9 cellular contexts compared by ENCODE assay signal in the genomic region with DNA sequence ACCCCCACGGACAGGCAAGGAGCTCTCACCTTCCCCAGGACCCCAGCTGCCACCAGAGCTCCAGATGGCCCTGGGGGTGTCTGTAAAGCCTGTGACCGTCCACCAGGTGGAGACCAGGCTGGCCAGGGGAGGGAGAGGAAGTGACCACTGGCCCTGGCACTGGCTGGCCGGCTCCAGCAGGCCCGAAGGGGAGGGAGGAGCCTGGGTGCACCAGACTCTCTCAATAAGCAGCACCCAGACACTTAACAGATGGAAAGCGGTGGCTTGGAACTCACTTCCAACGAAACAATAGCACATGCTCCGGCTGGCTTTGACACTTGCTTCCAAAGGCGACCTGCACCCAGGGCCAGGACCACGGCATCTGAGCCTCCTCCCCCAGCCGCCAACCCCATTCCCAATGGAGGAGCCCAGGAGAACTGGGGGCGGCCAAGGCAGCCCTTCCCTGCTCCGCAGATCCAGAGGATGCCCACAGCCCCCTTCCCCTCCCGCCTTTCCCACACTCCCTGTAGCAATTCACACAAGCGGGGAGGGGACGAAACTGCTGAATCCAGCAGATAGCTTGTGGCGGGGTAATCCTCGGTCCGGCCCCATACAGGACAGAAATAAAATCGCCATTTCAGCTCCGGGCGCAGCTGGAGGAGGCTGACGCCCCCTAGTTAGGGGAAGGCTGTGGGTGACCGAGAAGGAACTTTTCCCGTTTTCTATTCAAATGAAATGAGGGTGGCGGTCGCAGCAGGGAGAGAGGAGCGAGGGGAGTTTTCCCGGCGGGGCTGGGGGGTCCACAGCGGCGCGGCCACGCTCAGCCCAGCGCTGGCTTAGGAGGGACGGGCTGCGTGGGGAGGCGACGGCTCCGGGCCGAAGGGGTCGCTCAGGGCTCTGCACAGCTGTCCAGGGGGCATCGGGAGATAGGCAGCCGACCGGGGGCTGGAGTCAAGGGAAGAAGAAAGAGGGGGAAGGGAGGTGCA. TPM values are rescaled to one million over a fixed set of nuclear protein-coding genes. Genes with fewer than 3 reads are reported as not detected.
A peak's percentile ranks its signal among the peaks of the same experiment; 100 is the strongest.
DNase-seq lines count a peak whose midpoint lies in the region; ATAC-seq and TF ChIP-seq lines count a peak whose summit lies in the region.
"Had no signal": no experiment of that assay in that cellular context is flagged by ENCODE, and none has a peak within 500 bp of the region (broad histone marks: within the 10 kb centered on the region; RNA-seq: fewer than 3 reads in every experiment).

No MANE protein-coding gene starts in this region.

- H3K4me3 ChIP-seq in GM23338 (peak overlapping the region; percentile 89), fibroblast of lung (replicated peaks in 1 of 4; ENCODE audit: control extremely low read depth in 1 of 4, insufficient read depth in 1 of 4, low read depth in 3 of 4, low read length in 4 of 4) (no peak overlapping the region)

- H3K27me3 ChIP-seq in GM23338 (ENCODE audit: insufficient read depth) (no peaks in the 10 kb centered on the region), fibroblast of lung (ENCODE audit: control insufficient read depth, insufficient read depth, low read length) (peaks cover 19% of the 10 kb centered on the region)

- H3K79me2 ChIP-seq in GM23338 (replicated peaks; ENCODE audit: insufficient read depth) (peaks cover 37% of the 10 kb centered on the region), fibroblast of lung (ENCODE audit: control insufficient read depth, insufficient read depth, low read length) (no peaks in the 10 kb centered on the region)

- no peaks in the 10 kb centered on the region for H3K9me2 ChIP-seq in GM23338 (ENCODE audit: insufficient read depth)

- no peak overlapping the region for H3K9ac ChIP-seq in fibroblast of lung (ENCODE audit: insufficient read depth, low read length)

- H3K4me1 ChIP-seq in GM23338 (ENCODE audit: insufficient read depth) (peaks cover 22% of the 10 kb centered on the region), fibroblast of lung (ENCODE audit: control insufficient read depth, extremely low read depth, insufficient read depth, low read length) (no peaks in the 10 kb centered on the region)

- H3K4me2 ChIP-seq in GM23338: peak overlapping the region; percentile 95
- no peak overlapping the region for H3K4me2 ChIP-seq in fibroblast of lung (ENCODE audit: extremely low read depth, insufficient read depth, low read length)

- peak; percentile 40 to 65 for TF ChIP-seq CTCF in GM23338 (conservative IDR thresholded peaks at IDR 0.05; ENCODE audit: low read depth in 2 of 2)
- peak in 1 of 2 donors; percentile 39 for TF ChIP-seq CTCF in fibroblast of lung (conservative IDR thresholded peaks at IDR 0.05 in 1 of 2, IDR thresholded peaks at IDR 0.05 in 1 of 2; ENCODE audit: low read depth in 1 of 2, low read length in 2 of 2)

- H3K4me1 Mint-ChIP-seq in GM23338: peaks cover 39% of the 10 kb centered on the region
- peaks cover 20 to 32% (median 27%) of the 10 kb centered on the region in 4 donors for H3K4me1 Mint-ChIP-seq in naive thymus-derived CD8-positive, alpha-beta T cell

- ATAC-seq in GM23338: peak; percentile 20
- ATAC-seq in SK-N-SH treated with all-trans-retinoic acid at 6 μM for 48 hours: peak; percentile 81
- peak in 1 of 2 donors; percentile 22 for ATAC-seq in naive thymus-derived CD8-positive, alpha-beta T cell
- ATAC-seq in GM21526 (IDR thresholded peaks at IDR 0.05; ENCODE audit: low FRiP score, unreplicated experiment): no peak

- no peaks in the 10 kb centered on the region for H3K9me3 ChIP-seq in fibroblast of lung (ENCODE audit: control insufficient read depth, insufficient read depth, low read depth, low read length)

- peak; percentile 73 for DNase-seq in 8988T
- DNase-seq in GM23338 (ENCODE audit: low spot score): peak; percentile 68
- peak; percentile 27 to 39 for DNase-seq in fibroblast of lung (ENCODE audit: low read depth in 2 of 2)
- DNase-seq in naive thymus-derived CD8-positive, alpha-beta T cell: peak in 2 of 10 donors; percentile 19 to 62
- DNase-seq in GOT3 (lab: John Stamatoyannopoulos, UW): no peak
- DNase-seq in NCI-H2029 treated with DMSO at 0.1 percent for 48 hours (lab: John Stamatoyannopoulos, UW): no peak

- POLR2A ChIA-PET in naive thymus-derived CD8-positive, alpha-beta T cell (lab: Charles Lee): interaction anchor here (0.8 to 3.4 kb wide), 4 partner anchors 85 to 180 kb away, joined by 3 to 29 read pairs (median 9); no protein-coding TSS in a partner anchor

- 0 out of 2 replicates have a peak, but pooled peaks cover 7% of the 10 kb centered on the region for H3F3A ChIP-seq in GM23338 (replicated peaks; ENCODE audit: low read depth)

- H3K9me3 Mint-ChIP-seq in GM23338: no peaks in the 10 kb centered on the region; the same call in 2 of the 3 replicates
- H3K9me3 Mint-ChIP-seq in naive thymus-derived CD8-positive, alpha-beta T cell: no peaks in the 10 kb centered on the region

- H4K20me1 ChIP-seq in GM23338 (replicated peaks; ENCODE audit: insufficient read depth) (peaks cover 8% of the 10 kb centered on the region; the same call in 1 of the 2 replicates), fibroblast of lung (ENCODE audit: control insufficient read depth, extremely low read depth, insufficient read depth, low read length) (no peaks in the 10 kb centered on the region)

- H3K36me3 ChIP-seq in GM23338 (ENCODE audit: insufficient read depth): no peaks in the 10 kb centered on the region
- H3K36me3 ChIP-seq in fibroblast of lung (ENCODE audit: control insufficient read depth, insufficient read depth, low read length): no peaks in the 10 kb centered on the region

- H3K4me3 Mint-ChIP-seq in GM23338: peak overlapping the region; percentile 86
- peak overlapping the region; percentile 71 to 90 (median 81) for H3K4me3 Mint-ChIP-seq in naive thymus-derived CD8-positive, alpha-beta T cell

- H2AFZ ChIP-seq in GM23338: peak overlapping the region; percentile 89
- no peak overlapping the region for H2AFZ ChIP-seq in fibroblast of lung (ENCODE audit: low read length)

- H3K27ac ChIP-seq in GM23338 (ENCODE audit: low read depth) (no peak overlapping the region), fibroblast of lung (ENCODE audit: insufficient read depth, low read length) (no peak overlapping the region)
- H3K27ac ChIP-seq: epithelial cell of prostate had no signal

- H3K36me3 Mint-ChIP-seq in GM23338 (ENCODE audit: low read depth): peaks cover 6% of the 10 kb centered on the region; the same call in 1 of the 3 replicates
- no peaks in the 10 kb centered on the region for H3K36me3 Mint-ChIP-seq in naive thymus-derived CD8-positive, alpha-beta T cell

- H3K27me3 Mint-ChIP-seq in GM23338 (ENCODE audit: insufficient read depth, low read depth, poor library complexity): peaks cover 31% of the 10 kb centered on the region
- H3K27me3 Mint-ChIP-seq in naive thymus-derived CD8-positive, alpha-beta T cell: peaks cover 0 to 11% (median 0%) of the 10 kb centered on the region in 5 donors

- peak overlapping the region; percentile 88 for H3K27ac Mint-ChIP-seq in GM23338
- peak overlapping the region in 9 of 10 donors; percentile 20 to 84 (median 46) for H3K27ac Mint-ChIP-seq in naive thymus-derived CD8-positive, alpha-beta T cell

TF ChIP-seq in GM23338, 12 proteins besides CTCF, POLR2A, EP300 and RAD21:
- TF ChIP-seq ZNF331 (CRISPR knock-in tag; IDR thresholded peaks at IDR 0.05; ENCODE audit: low read depth): no peak
- no peak for TF ChIP-seq EZH2 (IDR thresholded peaks at IDR 0.05; ENCODE audit: low read depth, unreplicated experiment)
- TF ChIP-seq, protein P1, sequence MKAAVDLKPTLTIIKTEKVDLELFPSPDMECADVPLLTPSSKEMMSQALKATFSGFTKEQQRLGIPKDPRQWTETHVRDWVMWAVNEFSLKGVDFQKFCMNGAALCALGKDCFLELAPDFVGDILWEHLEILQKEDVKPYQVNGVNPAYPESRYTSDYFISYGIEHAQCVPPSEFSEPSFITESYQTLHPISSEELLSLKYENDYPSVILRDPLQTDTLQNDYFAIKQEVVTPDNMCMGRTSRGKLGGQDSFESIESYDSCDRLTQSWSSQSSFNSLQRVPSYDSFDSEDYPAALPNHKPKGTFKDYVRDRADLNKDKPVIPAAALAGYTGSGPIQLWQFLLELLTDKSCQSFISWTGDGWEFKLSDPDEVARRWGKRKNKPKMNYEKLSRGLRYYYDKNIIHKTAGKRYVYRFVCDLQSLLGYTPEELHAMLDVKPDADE (IDR thresholded peaks at IDR 0.05): no peak
- no peak for TF ChIP-seq JUNB (IDR thresholded peaks at IDR 0.05; ENCODE audit: unreplicated experiment)
- TF ChIP-seq STAT1 (IDR thresholded peaks at IDR 0.05; ENCODE audit: unreplicated experiment): no peak
- no peak for TF ChIP-seq EZH2phosphoT487 (IDR thresholded peaks at IDR 0.05; ENCODE audit: unreplicated experiment)

TF ChIP-seq in SK-N-SH treated with all-trans-retinoic acid at 6 μM for 48 hours, 23 proteins besides CTCF, POLR2A, EP300 and RAD21 (continues in another document):
- no peak for TF ChIP-seq RARB (CRISPR knock-in tag; IDR thresholded peaks at IDR 0.05)
- peak; percentile 84 for TF ChIP-seq TCF4 (CRISPR knock-in tag; IDR thresholded peaks at IDR 0.05; ENCODE audit: borderline replicate concordance)

RNA-seq across cellular contexts. Expression of gene PDE9A, which starts 0.6 kb away (rescaled TPM):
- 26.5 and 33.3 TPM in 2 replicates for total RNA-seq in GM23338 (2014; rRNA removed; shearing (Covaris generic))
- polyA plus RNA-seq in GM23338 (2016; fragmentation: Nextera tagmentation; extraction: Ambion mirVana): 27.2 and 31.1 TPM in 2 replicates
- total RNA-seq in fibroblast of lung: 1.8 TPM in 2 replicates
- polyA plus RNA-seq in fibroblast of lung: 2.5 and 4.4 TPM in 2 replicates
- 1.8 and 4.3 TPM in 2 replicates for polyA plus RNA-seq in fibroblast of lung (2012)
- 4.0 and 6.7 TPM in 2 replicates for polyA minus RNA-seq in fibroblast of lung (ENCODE audit: low replicate concordance)
- 10 to 100 TPM; 15.7 to 17.1 TPM for total RNA-seq in naive thymus-derived CD8-positive, alpha-beta T cell
- 1 to 10 TPM; 3.6 to 5.1 (median 4.8) TPM for polyA plus RNA-seq in naive thymus-derived CD8-positive, alpha-beta T cell

Comparison
In these comparisons a context has a peak if more than half of its experiments do, and no peak if none do; other contexts are left out.
1. DNase-seq: peak in 8988T (single experiment), GM23338 (single experiment) and fibroblast of lung (2 of 2); none in GOT3 (single experiment) and NCI-H2029 treated with DMSO at 0.1 percent for 48 hours (single experiment).